ENCODE assay signal across 13 cellular contexts in genomic region chr12:59375633-59376032, GRCh38.
DNase-seq lines count a peak whose midpoint lies in the region; ATAC-seq and TF ChIP-seq lines count a peak whose summit lies in the region.
"Had no signal": no experiment of that assay in that cellular context is flagged by ENCODE, and none has a peak within 500 bp of the region (broad histone marks: within the 10 kb centered on the region; RNA-seq: fewer than 3 reads in every experiment).

No MANE protein-coding gene starts in this region.

- TF ChIP-seq CTCF in GM10266 (IDR thresholded peaks at IDR 0.05; ENCODE audit: control insufficient read depth, insufficient read depth, low read depth, missing control alignments), result no peak

- ATAC-seq in GM21825 (IDR thresholded peaks at IDR 0.05; ENCODE audit: unreplicated experiment), result no peak

- DNase-seq in MV-4-11 (lab: John Stamatoyannopoulos, UW) (peak; percentile 23), fibroblast of the conjunctiva (ENCODE audit: low read depth) (peak; percentile 6), NOMO-1 (lab: John Stamatoyannopoulos, UW; ENCODE audit: unreplicated experiment in 2 of 2) (no peak), GM10266 (ENCODE audit: extremely low spot score) (no peak)
- DNase-seq: ACHN; BE2C; C1 segment of cervical spinal cord; Caco-2; CD4-positive, alpha-beta T cell; GOT3; H9 had no signal

- no peak for TF ChIP-seq EP300 in Ishikawa (IDR thresholded peaks at IDR 0.05; ENCODE audit: borderline replicate concordance)

- no peak for TF ChIP-seq RAD21 in Ishikawa (IDR thresholded peaks at IDR 0.05; ENCODE audit: low read depth)

TF ChIP-seq in Ishikawa, 13 proteins besides CTCF, POLR2A, EP300 and RAD21:
- TF ChIP-seq TCF12 (IDR thresholded peaks at IDR 0.05; ENCODE audit: low read depth) (no peak), CEBPB (IDR thresholded peaks at IDR 0.05) (peak; percentile 72)

Comparison
In these comparisons a context has a peak if more than half of its experiments do, and no peak if none do; other contexts are left out.
1. DNase-seq: peak in MV-4-11 (single experiment) and fibroblast of the conjunctiva (single experiment); none in NOMO-1 (0 of 2) and GM10266 (single experiment).